22 cellular contexts compared by ENCODE assay signal in the genomic region with DNA sequence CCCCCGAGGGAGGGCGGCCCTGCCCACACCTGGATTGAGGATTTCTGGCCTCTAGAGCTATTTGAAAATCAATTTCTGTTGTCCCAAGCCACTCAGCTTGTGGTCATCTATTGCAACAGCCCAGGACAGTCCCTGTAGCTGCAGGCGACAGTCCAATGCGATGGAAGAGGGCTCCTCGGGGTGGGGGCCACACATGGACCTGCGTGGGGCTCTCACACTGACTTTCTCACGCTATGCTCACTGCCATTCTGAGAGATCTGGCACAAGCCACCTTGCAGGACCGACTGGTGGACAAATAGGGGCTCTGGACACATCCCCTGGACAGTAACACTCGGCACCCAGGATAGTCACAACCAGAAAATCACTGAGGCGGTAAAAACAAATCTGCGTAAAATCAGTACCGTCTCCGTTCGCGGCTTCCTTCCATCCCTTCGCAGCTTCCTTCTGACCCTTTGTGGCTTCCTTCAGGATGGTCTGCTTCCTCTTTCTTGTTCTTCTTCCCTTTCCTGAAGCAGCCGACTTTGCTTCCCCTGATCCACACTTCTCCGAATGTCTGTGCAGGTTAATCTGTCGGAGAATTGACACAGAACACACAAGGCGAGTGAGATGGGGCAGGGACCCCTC. TPM values are rescaled to one million over a fixed set of nuclear protein-coding genes. Genes with fewer than 3 reads are reported as not detected.
DNase-seq lines count a peak whose midpoint lies in the region; ATAC-seq lines count a peak whose summit lies in the region.
"Had no signal": no experiment of that assay in that cellular context is flagged by ENCODE, and none has a peak within 500 bp of the region (broad histone marks: within the 10 kb centered on the region; RNA-seq: fewer than 3 reads in every experiment).

No MANE protein-coding gene starts in this region.

- H3K4me1 Mint-ChIP-seq in activated CD4-positive, alpha-beta memory T cell treated with anti-CD3 and anti-CD28 coated beads for 36 hours (ENCODE audit: low read depth), result peaks cover 6% of the 10 kb centered on the region

- no peak overlapping the region for H4K91ac ChIP-seq in mesenchymal stem cell (ENCODE audit: low read length)

- POLR2A ChIA-PET in activated CD4-positive, alpha-beta memory T cell treated with anti-CD3 and anti-CD28 coated beads for 36 hours (lab: Charles Lee), result no interaction called here

- DNase-seq in Ammon's horn (ENCODE audit: low spot score), result peak; percentile 59
- peak; percentile 67 for DNase-seq in SKM-1 (lab: John Stamatoyannopoulos, UW; ENCODE audit: unreplicated experiment)
- DNase-seq in mesenchymal stem cell, result no peak
- DNase-seq in NCI-H2107 treated with DMSO at 0.1 percent for 48 hours (lab: John Stamatoyannopoulos, UW; ENCODE audit: unreplicated experiment), result no peak
- DNase-seq in activated CD4-positive, alpha-beta memory T cell treated with anti-CD3 and anti-CD28 coated beads for 36 hours, result no peak
- DNase-seq in NCI-H82 (lab: John Stamatoyannopoulos, UW), result no peak
- DNase-seq: ACHN; activated CD8-positive, alpha-beta memory T cell treated with anti-CD3 and anti-CD28 coated beads, Interleukin-2, amount 10 ng/mL, durations not matched to agents 7 days and 5 days; activated effector memory CD4-positive, alpha-beta T cell treated with anti-CD3 and anti-CD28 coated beads, Interleukin-2, amount 50 U/mL, for 16 hours; gastrocnemius medialis; mesendoderm; NCI-H1930; NCI-H524; stimulated activated naive CD4-positive, alpha-beta T cell; T-cell had no signal

- H3K27me3 Mint-ChIP-seq in activated CD4-positive, alpha-beta memory T cell treated with anti-CD3 and anti-CD28 coated beads for 36 hours, result peaks cover 22% of the 10 kb centered on the region

- no peak overlapping the region for H2AFZ ChIP-seq in mesenchymal stem cell (ENCODE audit: low read depth, low read length)

- H2AK5ac ChIP-seq in mesenchymal stem cell (ENCODE audit: low read length, severe bottlenecking), result peak overlapping the region; percentile 80

- no peaks in the 10 kb centered on the region for H3K9me3 Mint-ChIP-seq in activated CD4-positive, alpha-beta memory T cell treated with anti-CD3 and anti-CD28 coated beads for 36 hours
- H3K9me3 Mint-ChIP-seq: T-cell had no signal

- no peak overlapping the region for H3K4me3 ChIP-seq in mesenchymal stem cell (ENCODE audit: insufficient read depth in 1 of 2, low read depth in 1 of 2, low read length in 2 of 2)
- H3K4me3 ChIP-seq: gastrocnemius medialis, Peyer's patch, skin epidermis had no signal

- H3K18ac ChIP-seq in mesenchymal stem cell (ENCODE audit: low read depth in 1 of 2, low read length in 2 of 2), result no peak overlapping the region

- H3K4me1 ChIP-seq in mesenchymal stem cell (ENCODE audit: control insufficient read depth, insufficient read depth, low read depth, low read length), result peaks cover 28% of the 10 kb centered on the region
- H3K4me1 ChIP-seq: gastrocnemius medialis had no signal

- no peak overlapping the region for H3K4me3 Mint-ChIP-seq in activated CD4-positive, alpha-beta memory T cell treated with anti-CD3 and anti-CD28 coated beads for 36 hours
- H3K4me3 Mint-ChIP-seq: activated CD8-positive, alpha-beta memory T cell treated with anti-CD3 and anti-CD28 coated beads, Interleukin-2, amount 10 ng/mL, durations not matched to agents 7 days and 5 days; T-cell; WTC11 had no signal

- H3K4me2 ChIP-seq in mesenchymal stem cell (ENCODE audit: low read length, poor library complexity, severe bottlenecking), result no peak overlapping the region

- CTCF ChIA-PET in activated CD4-positive, alpha-beta memory T cell treated with anti-CD3 and anti-CD28 coated beads for 36 hours (lab: Charles Lee), result no interaction called here

- no peak overlapping the region for H3K27ac Mint-ChIP-seq in activated CD4-positive, alpha-beta memory T cell treated with anti-CD3 and anti-CD28 coated beads for 36 hours
- H3K27ac Mint-ChIP-seq: activated CD8-positive, alpha-beta memory T cell treated with anti-CD3 and anti-CD28 coated beads, Interleukin-2, amount 10 ng/mL, durations not matched to agents 7 days and 5 days; T-cell; WTC11 had no signal

- no peaks in the 10 kb centered on the region for H3K9me3 ChIP-seq in mesenchymal stem cell (ENCODE audit: control insufficient read depth, low read length)
- H3K9me3 ChIP-seq: gastrocnemius medialis, Peyer's patch had no signal

- WGBS in mesenchymal stem cell, result 89% methylated on average over 20 of the region's 20 CpGs

- no peaks in the 10 kb centered on the region for H3K36me3 ChIP-seq in mesenchymal stem cell (ENCODE audit: control insufficient read depth in 1 of 2, insufficient read depth in 2 of 2, low read depth in 1 of 2, low read length in 2 of 2)
- H3K36me3 ChIP-seq: gastrocnemius medialis, Peyer's patch had no signal

- H2BK120ac ChIP-seq in mesenchymal stem cell (ENCODE audit: low read depth, low read length), result no peak overlapping the region

- ATAC-seq in GM19452 (IDR thresholded peaks at IDR 0.05; ENCODE audit: unreplicated experiment) (peak; percentile 53), HG02610 (IDR thresholded peaks at IDR 0.05; ENCODE audit: unreplicated experiment) (no peak)
- ATAC-seq: activated CD8-positive, alpha-beta memory T cell treated with anti-CD3 and anti-CD28 coated beads, Interleukin-2, amount 10 ng/mL, durations not matched to agents 7 days and 5 days; gastrocnemius medialis; T-cell; WTC11 had no signal

- no peaks in the 10 kb centered on the region for H3K36me3 Mint-ChIP-seq in activated CD4-positive, alpha-beta memory T cell treated with anti-CD3 and anti-CD28 coated beads for 36 hours
- H3K36me3 Mint-ChIP-seq: activated CD8-positive, alpha-beta memory T cell treated with anti-CD3 and anti-CD28 coated beads, Interleukin-2, amount 10 ng/mL, durations not matched to agents 7 days and 5 days; T-cell; WTC11 had no signal

- no peak overlapping the region for H3K27ac ChIP-seq in mesenchymal stem cell (ENCODE audit: low read length, poor library complexity, severe bottlenecking)
- H3K27ac ChIP-seq: gastrocnemius medialis, Peyer's patch, skin epidermis had no signal

- H4K8ac ChIP-seq in mesenchymal stem cell (ENCODE audit: low read length), result no peak overlapping the region

- H3K9ac ChIP-seq in mesenchymal stem cell (ENCODE audit: low read length), result no peak overlapping the region

- no peak overlapping the region for H2BK5ac ChIP-seq in mesenchymal stem cell (ENCODE audit: low read depth, low read length, poor library complexity, severe bottlenecking)

- H3K79me1 ChIP-seq in mesenchymal stem cell (replicated peaks; ENCODE audit: low read length, poor library complexity, severe bottlenecking), result no peaks in the 10 kb centered on the region

- H2BK12ac ChIP-seq in mesenchymal stem cell (ENCODE audit: low read length in 2 of 2), result no peak overlapping the region

- no peak overlapping the region for H3K4ac ChIP-seq in mesenchymal stem cell (ENCODE audit: low read depth in 1 of 2, low read length in 2 of 2)

- no peak overlapping the region for H3K23ac ChIP-seq in mesenchymal stem cell (ENCODE audit: low read length in 2 of 2)

- intact Hi-C loops in activated CD4-positive, alpha-beta memory T cell treated with anti-CD3 and anti-CD28 coated beads for 36 hours (cut with micrococcal nuclease), result no loop called here

- peaks cover 0 to 54% of the 10 kb centered on the region in 2 experiments for H3K27me3 ChIP-seq in mesenchymal stem cell (ENCODE audit: control insufficient read depth in 1 of 2, insufficient read depth in 1 of 2, low read length in 2 of 2)
- H3K27me3 ChIP-seq: Peyer's patch had no signal

- H3K14ac ChIP-seq in mesenchymal stem cell (ENCODE audit: low read length in 2 of 2), result no peak overlapping the region

- no peak overlapping the region for H2BK15ac ChIP-seq in mesenchymal stem cell (ENCODE audit: low read depth, poor library complexity, severe bottlenecking)

RNA-seq across cellular contexts. Expression of gene CTCFL, which starts 21.8 kb away (rescaled TPM):
- not detected for polyA plus RNA-seq in mesenchymal stem cell (2013, experiment 1 of 2)
- 0.01 TPM for polyA plus RNA-seq in mesenchymal stem cell (2013, experiment 2 of 2)
- not detected for total RNA-seq in activated CD4-positive, alpha-beta memory T cell treated with anti-CD3 and anti-CD28 coated beads for 36 hours
- total RNA-seq: activated CD8-positive, alpha-beta memory T cell treated with anti-CD3 and anti-CD28 coated beads, Interleukin-2, amount 10 ng/mL, durations not matched to agents 7 days and 5 days; gastrocnemius medialis; LHCN-M2; Peyer's patch; ureter had no signal

RNA-seq across cellular contexts. Expression of gene PCK1, which starts 57.8 kb away (rescaled TPM):
- not detected for polyA plus RNA-seq in mesenchymal stem cell (2013, experiment 1 of 2)
- polyA plus RNA-seq in mesenchymal stem cell (2013, experiment 2 of 2), result not detected
- total RNA-seq in activated CD4-positive, alpha-beta memory T cell treated with anti-CD3 and anti-CD28 coated beads for 36 hours, result not detected
- total RNA-seq: activated CD8-positive, alpha-beta memory T cell treated with anti-CD3 and anti-CD28 coated beads, Interleukin-2, amount 10 ng/mL, durations not matched to agents 7 days and 5 days; LHCN-M2 had no signal

Comparison
In these comparisons a context has a peak if more than half of its experiments do, and no peak if none do; other contexts are left out.
1. DNase-seq: peak in Ammon's horn (single experiment) and SKM-1 (single experiment); none in mesenchymal stem cell (single experiment), NCI-H2107 treated with DMSO at 0.1 percent for 48 hours (single experiment), activated CD4-positive, alpha-beta memory T cell treated with anti-CD3 and anti-CD28 coated beads for 36 hours (single experiment) and NCI-H82 (single experiment).